Comparison of ENCODE assay signal across 8 cellular contexts in the genomic region with DNA sequence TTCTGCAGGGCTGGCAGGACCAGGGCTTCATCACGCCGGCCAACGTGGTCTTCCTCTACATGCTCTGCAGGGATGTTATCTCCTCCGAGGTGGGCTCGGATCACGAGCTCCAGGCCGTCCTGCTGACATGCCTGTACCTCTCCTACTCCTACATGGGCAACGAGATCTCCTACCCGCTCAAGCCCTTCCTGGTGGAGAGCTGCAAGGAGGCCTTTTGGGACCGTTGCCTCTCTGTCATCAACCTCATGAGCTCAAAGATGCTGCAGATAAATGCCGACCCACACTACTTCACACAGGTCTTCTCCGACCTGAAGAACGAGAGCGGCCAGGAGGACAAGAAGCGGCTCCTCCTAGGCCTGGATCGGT. TPM values are rescaled to one million over a fixed set of nuclear protein-coding genes. Genes with fewer than 3 reads are reported as not detected.
A peak's percentile ranks its signal among the peaks of the same experiment; 100 is the strongest.
DNase-seq lines count a peak whose midpoint lies in the region; ATAC-seq, FAIRE-seq and TF ChIP-seq lines count a peak whose summit lies in the region.

No MANE protein-coding gene starts in this region.

- peaks cover 0 to 3% (median 0%) of the 10 kb centered on the region in 7 donors for H3K9me3 Mint-ChIP-seq in CD14-positive monocyte
- no peaks in the 10 kb centered on the region for H3K9me3 Mint-ChIP-seq in naive B cell

- H3K4me1 Mint-ChIP-seq in CD14-positive monocyte (peaks cover 59% of the 10 kb centered on the region), naive B cell (peaks cover 38 to 78% (median 68%) of the 10 kb centered on the region in 3 donors)

- peak overlapping the region; percentile 73 to 90 for H3K4me3 Mint-ChIP-seq in CD14-positive monocyte
- H3K4me3 Mint-ChIP-seq in naive B cell = peak overlapping the region; percentile 80 to 93 (median 88)

- H3K4me1 ChIP-seq in aorta (ENCODE audit: control insufficient read depth in 1 of 2, insufficient read depth in 2 of 2, low read length in 2 of 2) = no peaks in the 10 kb centered on the region
- H3K4me1 ChIP-seq in pancreas = peaks cover 0 to 8% (median 6%) of the 10 kb centered on the region in 3 donors

- intact Hi-C loops in CD14-positive monocyte (cut with micrococcal nuclease) = loop anchor here in 1 of 2 donors (5.0 kb wide), 1 partner anchor 119 kb away; no protein-coding TSS in a partner anchor
- intact Hi-C loops in aorta (cut with DNase I) = loop anchor here in 1 of 2 donors (5.0 to 10.0 kb wide), 3 partner anchors 169 to 507 kb away; partner anchors contain the start of gene SPACA3
- intact Hi-C loops in pancreas (cut with DNase I) = loop anchor here in 1 of 3 donors (10.0 kb wide), 1 partner anchor 267 kb away; no protein-coding TSS in a partner anchor

- H3K4me3 ChIP-seq in H7 (ENCODE audit: insufficient read depth, low read depth, low read length) (peak overlapping the region; percentile 72; the same call in 1 of the 2 replicates), aorta (ENCODE audit: low read length in 2 of 2) (no peak overlapping the region), pancreas (peak overlapping the region in 1 of 4 donors; percentile 61)

- H3K36me3 Mint-ChIP-seq in CD14-positive monocyte (peaks cover 30 to 36% of the 10 kb centered on the region in 2 donors), naive B cell (no peaks in the 10 kb centered on the region)

- no peak for FAIRE-seq in pancreas (lab: Jason Lieb, UNC)

- H3K36me3 ChIP-seq in H7 (replicated peaks; ENCODE audit: control insufficient read depth, insufficient read depth, low read length) (peaks cover 11% of the 10 kb centered on the region), aorta (ENCODE audit: control insufficient read depth in 1 of 2, insufficient read depth in 2 of 2, low read length in 1 of 2) (no peaks in the 10 kb centered on the region), pancreas (no peaks in the 10 kb centered on the region)

- H3K9me3 ChIP-seq in aorta (ENCODE audit: control insufficient read depth, low read length) = no peaks in the 10 kb centered on the region
- no peaks in the 10 kb centered on the region for H3K9me3 ChIP-seq in pancreas

- H3K27me3 ChIP-seq in H7 (ENCODE audit: control insufficient read depth, insufficient read depth, low read length) = no peaks in the 10 kb centered on the region
- H3K27me3 ChIP-seq in aorta (ENCODE audit: control insufficient read depth in 1 of 2, insufficient read depth in 2 of 2, low read length in 1 of 2) = no peaks in the 10 kb centered on the region
- no peaks in the 10 kb centered on the region for H3K27me3 ChIP-seq in pancreas

- DNase-seq in CD14-positive monocyte (ENCODE audit: low spot score) (no peak), H7 (no peak), naive B cell (no peak), aorta (no peak), activated gamma-delta T cell treated with Interleukin-2 at 50 U/mL for 16 hours (no peak), pancreas (no peak)

- 93 to 96% methylated on average over 16 of the region's 16 CpGs for WGBS in aorta, 2 donors
- 94% methylated on average over 16 of the region's 16 CpGs for WGBS in pancreas, 2 donors

- ATAC-seq in naive B cell (ENCODE audit: low read depth in 2 of 2) = no peak
- ATAC-seq in aorta (ENCODE audit: low FRiP score) = no peak
- no peak for ATAC-seq in HG03469 (IDR thresholded peaks at IDR 0.05; ENCODE audit: unreplicated experiment)
- no peak for ATAC-seq in pancreas

- peaks cover 0 to 9% (median 6%) of the 10 kb centered on the region in 3 donors for H3K27me3 Mint-ChIP-seq in CD14-positive monocyte (ENCODE audit: low read depth in 3 of 3)
- no peaks in the 10 kb centered on the region for H3K27me3 Mint-ChIP-seq in naive B cell

- H3K27ac Mint-ChIP-seq in CD14-positive monocyte = peak overlapping the region in 1 of 7 donors; percentile 46
- peak overlapping the region in 4 of 6 donors; percentile 53 to 88 (median 76) for H3K27ac Mint-ChIP-seq in naive B cell

- TF ChIP-seq CTCF in CD14-positive monocyte (IDR thresholded peaks at IDR 0.05) (no peak), pancreas (IDR thresholded peaks at IDR 0.05) (no peak)

- H3K27ac ChIP-seq in angular gyrus (ENCODE audit: low read depth, low read length) = peak overlapping the region; percentile 77
- no peak overlapping the region for H3K27ac ChIP-seq in aorta (ENCODE audit: low read depth in 1 of 2, low read length in 2 of 2)
- H3K27ac ChIP-seq in pancreas = no peak overlapping the region

RNA-seq across cellular contexts. Expression of gene CDK5R1, which starts 1.4 kb away (rescaled TPM):
- polyA plus RNA-seq in CD14-positive monocyte (under 1 TPM; 0.44 to 0.48 TPM), naive B cell (ENCODE audit: low read depth in 6 of 6) (10 to 100 TPM in 1 of 6 donors, 1 to 10 TPM in 5; 2.7 to 11.5 (median 4.2) TPM), aorta (under 1 TPM; under 0.01 to 0.43 TPM), pancreas (1 to 10 TPM; 1.5 to 5.1 TPM)
- 9.9 and 10.5 TPM in 2 replicates for total RNA-seq in H7 (2014; rRNA removed; shearing (Covaris generic))
- total RNA-seq in aorta (1 to 10 TPM in 1 of 2 donors, under 1 TPM in 1; 0.90 to 1.0 TPM), pancreas (1 to 10 TPM in 2 of 6 donors, under 1 TPM in 4; 0.46 to 1.7 (median 0.88) TPM)

RNA-seq across cellular contexts. Expression of gene PSMD11, which starts 43.9 kb away (rescaled TPM):
- polyA plus RNA-seq in CD14-positive monocyte = 100 to 1,000 TPM in 1 of 2 donors, 10 to 100 TPM in 1; 91.8 to 112 TPM
- 101 and 121 TPM in 2 replicates for total RNA-seq in H7 (2014; rRNA removed; shearing (Covaris generic))
- 100 to 1,000 TPM; 107 to 128 (median 111) TPM for polyA plus RNA-seq in naive B cell (ENCODE audit: low read depth in 6 of 6)
- 10 to 100 TPM; 59.6 to 64.1 TPM for total RNA-seq in aorta
- polyA plus RNA-seq in aorta = 10 to 100 TPM; 17.4 to 47.2 TPM
- total RNA-seq in pancreas = 10 to 100 TPM; 22.1 to 39.4 (median 32.7) TPM
- polyA plus RNA-seq in pancreas = 10 to 100 TPM; 23.5 to 35.6 TPM
